ENCODE assay signal across 20 cellular contexts in the genomic region with DNA sequence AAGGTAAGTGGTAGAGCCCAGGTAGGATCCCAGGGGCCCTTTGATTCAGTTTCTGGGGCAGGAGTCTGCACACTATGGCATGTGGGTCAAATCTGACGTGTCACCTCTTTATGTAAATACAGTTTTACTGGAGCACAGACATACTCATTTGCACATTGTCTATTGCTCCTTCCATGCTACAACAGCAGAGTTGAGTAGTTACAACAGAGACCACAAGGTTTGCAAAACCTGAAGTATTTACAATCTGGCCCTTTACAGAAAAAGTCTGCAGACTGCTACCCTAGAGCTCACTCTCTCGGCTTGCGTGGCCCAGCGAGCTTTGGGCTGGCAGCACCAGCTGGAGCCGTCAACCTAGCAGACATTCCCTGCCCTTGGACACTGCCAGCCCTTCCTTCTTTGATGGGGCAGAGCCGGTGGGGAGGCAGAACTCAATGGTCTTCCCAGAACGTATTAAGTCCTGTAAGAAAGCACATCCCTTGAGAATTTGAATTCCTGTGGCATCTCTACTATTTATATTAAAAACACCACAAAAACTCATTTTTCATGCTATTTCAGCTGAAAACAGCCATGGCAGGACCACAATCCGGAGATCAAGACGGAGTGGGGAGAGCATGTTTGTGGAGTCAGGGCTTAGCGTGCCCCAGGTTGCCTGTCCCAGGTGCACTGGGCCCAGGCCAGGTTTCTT.
"Had no signal": no experiment of that assay in that cellular context is flagged by ENCODE, and none has a peak within 500 bp of the region (broad histone marks: within the 10 kb centered on the region; RNA-seq: fewer than 3 reads in every experiment).

No MANE protein-coding gene starts in this region.

- H3K9me3 ChIP-seq: suprapubic skin had no signal

- H3K27me3 ChIP-seq: suprapubic skin had no signal

- H3K27ac ChIP-seq: dorsolateral prefrontal cortex, skin epidermis, suprapubic skin had no signal

- H3K36me3 ChIP-seq: suprapubic skin had no signal

- ATAC-seq: activated CD8-positive, alpha-beta T cell treated with anti-CD3 and anti-CD28 coated beads, Interleukin-2, amount 10 ng/mL, durations not matched to agents 7 days and 5 days; activated naive CD4-positive, alpha-beta T cell treated with anti-CD3 and anti-CD28 coated beads, Interleukin-2, amount 50 U/mL, for 72 hours; activated T-cell treated with anti-CD3 and anti-CD28 coated beads, Interleukin-2, amount 50 U/mL, for 72 hours; natural killer cell had no signal

- DNase-seq: activated CD4-positive, alpha-beta T cell treated with anti-CD3 and anti-CD28 coated beads, Interleukin-2, amount 10 ng/mL, durations not matched to agents 24 days and 14 days; activated CD4-positive, CD25-positive, alpha-beta regulatory T cell; activated CD8-positive, alpha-beta memory T cell treated with anti-CD3 and anti-CD28 coated beads, Interleukin-2, amount 50 U/mL, for 4 hours; activated CD8-positive, alpha-beta T cell treated with anti-CD3 and anti-CD28 coated beads, Interleukin-2, amount 10 ng/mL, durations not matched to agents 7 days and 5 days; activated gamma-delta T cell; activated T-cell treated with anti-CD3 and anti-CD28 coated beads, Interleukin-2, amount 50 U/mL, for 72 hours; amygdala; dorsolateral prefrontal cortex; endodermal cell; glutamatergic neuron; hypothalamus; kidney glomerular epithelial cell; mesendoderm; natural killer cell; stimulated activated CD4-positive, alpha-beta T cell treated with anti-CD3 and anti-CD28 coated beads, Interleukin-4, amount 100 ng/mL, for 24 hours; stimulated activated naive CD4-positive, alpha-beta T cell; SW 1271 had no signal

- H3K4me3 ChIP-seq: dorsolateral prefrontal cortex, skin epidermis, suprapubic skin had no signal

- H3K4me1 ChIP-seq: suprapubic skin had no signal
